12 cellular contexts compared by ENCODE assay signal in genomic region chr1:121558514-121558913, GRCh38.
DNase-seq lines count a peak whose midpoint lies in the region; ATAC-seq and TF ChIP-seq lines count a peak whose summit lies in the region.
"Had no signal": no experiment of that assay in that cellular context is flagged by ENCODE, and none has a peak within 500 bp of the region (broad histone marks: within the 10 kb centered on the region; RNA-seq: fewer than 3 reads in every experiment).

No MANE protein-coding gene starts in this region.

- intact Hi-C loops in A673 (cut with micrococcal nuclease; ENCODE audit: unreplicated experiment): loop anchor here (5.0 to 10.0 kb wide), 2 partner anchors 64 to 86 kb away; no protein-coding TSS in a partner anchor

- BruUV-seq in A673 (replicated peaks; lab: Mats Ljungman, UMichigan): no TSS peak

- peaks cover 12% of the 10 kb centered on the region for H3K4me1 ChIP-seq in A673 (ENCODE audit: insufficient read depth, low read length, poor library complexity, severe bottlenecking)
- peaks cover 27% of the 10 kb centered on the region for H3K4me1 ChIP-seq in iPS-18a (ENCODE audit: control insufficient read depth, low read depth, low read length)
- H3K4me1 ChIP-seq: gastroesophageal sphincter, right atrium auricular region had no signal

- H3K27ac ChIP-seq in A673 (ENCODE audit: low read depth, low read length, poor library complexity, severe bottlenecking): peak overlapping the region; percentile 61
- peak overlapping the region; percentile 83 for H3K27ac ChIP-seq in iPS-18a (ENCODE audit: low read length)
- H3K27ac ChIP-seq: gastroesophageal sphincter had no signal

- DNase-seq in A673 (ENCODE audit: low spot score) (peak; percentile 67), HS-5 (ENCODE audit: low read depth) (peak; percentile 70), amniotic stem cell (lab: John Stamatoyannopoulos, UW) (peak; percentile 65), GM20000 (ENCODE audit: low spot score) (no peak)
- DNase-seq in activated CD4-positive, alpha-beta T cell treated with anti-CD3 and anti-CD28 coated beads for 1 hour: no peak
- DNase-seq: DMS153; stimulated activated naive CD8-positive, alpha-beta T cell treated with anti-CD3 and anti-CD28 coated beads, Interleukin-15, Interleukin-2, amounts not matched to agents 100 U/mL and 50 U/mL, for 24 hours had no signal

- H3K9me3 ChIP-seq in A673 (ENCODE audit: low read depth, low read length, poor library complexity, severe bottlenecking) (no peaks in the 10 kb centered on the region), iPS-18a (ENCODE audit: control insufficient read depth, low read depth, low read length) (no peaks in the 10 kb centered on the region)
- H3K9me3 ChIP-seq: gastroesophageal sphincter, right atrium auricular region had no signal

- POLR2A ChIA-PET in A673 (lab: Charles Lee; ENCODE audit: low non-redundant PET): no interaction called here

- TF ChIP-seq CTCF in A673 (conservative IDR thresholded peaks at IDR 0.05; ENCODE audit: low read depth, low read length): no peak
- no peak for TF ChIP-seq CTCF in GM20000 (IDR thresholded peaks at IDR 0.05; ENCODE audit: extremely low read depth, missing control alignments)

- H3K9ac ChIP-seq in iPS-18a (ENCODE audit: low read length): no peak overlapping the region

- H3K36me3 ChIP-seq in A673 (ENCODE audit: insufficient read depth, low read length, poor library complexity, severe bottlenecking) (no peaks in the 10 kb centered on the region), iPS-18a (ENCODE audit: control insufficient read depth, low read depth, low read length) (no peaks in the 10 kb centered on the region)
- H3K36me3 ChIP-seq: gastroesophageal sphincter, right atrium auricular region had no signal

- no peak for ATAC-seq in HG02840 (IDR thresholded peaks at IDR 0.05; ENCODE audit: low FRiP score, unreplicated experiment)
- ATAC-seq in GM21528 (IDR thresholded peaks at IDR 0.05; ENCODE audit: low FRiP score, unreplicated experiment): no peak
- ATAC-seq: gastroesophageal sphincter; stimulated activated naive CD8-positive, alpha-beta T cell treated with anti-CD3 and anti-CD28 coated beads, Interleukin-15, Interleukin-2, amounts not matched to agents 100 U/mL and 50 U/mL, for 24 hours had no signal

- no peaks in the 10 kb centered on the region for H3K27me3 ChIP-seq in A673 (replicated peaks; ENCODE audit: insufficient read depth, low read depth, low read length, poor library complexity)
- H3K27me3 ChIP-seq in iPS-18a (ENCODE audit: control insufficient read depth, insufficient read depth, low read length): no peaks in the 10 kb centered on the region
- H3K27me3 ChIP-seq: gastroesophageal sphincter, right atrium auricular region had no signal

- CTCF ChIA-PET in A673 (lab: Charles Lee): no interaction called here

- no peak overlapping the region for H3K4me3 ChIP-seq in A673 (ENCODE audit: low read depth, low read length, poor library complexity, severe bottlenecking)
- no peak overlapping the region for H3K4me3 ChIP-seq in iPS-18a (ENCODE audit: low read length)
- H3K4me3 ChIP-seq: gastroesophageal sphincter, right atrium auricular region had no signal

Comparison
In these comparisons a context has a peak if more than half of its experiments do, and no peak if none do; other contexts are left out.
1. DNase-seq: peak in A673 (single experiment), HS-5 (single experiment) and amniotic stem cell (single experiment); none in GM20000 (single experiment) and activated CD4-positive, alpha-beta T cell treated with anti-CD3 and anti-CD28 coated beads for 1 hour (single experiment).